Comparison of ENCODE assay signal across 8 cellular contexts in genomic region chr10:132434405-132435005, GRCh38. TPM values are rescaled to one million over a fixed set of nuclear protein-coding genes. Genes with fewer than 3 reads are reported as not detected.
A peak's percentile ranks its signal among the peaks of the same experiment; 100 is the strongest.
DNase-seq lines count a peak whose midpoint lies in the region; ATAC-seq and TF ChIP-seq lines count a peak whose summit lies in the region.

No MANE protein-coding gene starts in this region.

- peak overlapping the region; percentile 66 to 68 for H3K4me3 Mint-ChIP-seq in stimulated activated naive CD8-positive, alpha-beta T cell treated with anti-CD3 and anti-CD28 coated beads, Interleukin-15, amount 100 ng/mL, for 72 hours

- H3K9me3 Mint-ChIP-seq in stimulated activated naive CD8-positive, alpha-beta T cell treated with anti-CD3 and anti-CD28 coated beads, Interleukin-15, amount 100 ng/mL, for 72 hours: no peaks in the 10 kb centered on the region

- H3K27me3 Mint-ChIP-seq in stimulated activated naive CD8-positive, alpha-beta T cell treated with anti-CD3 and anti-CD28 coated beads, Interleukin-15, amount 100 ng/mL, for 72 hours: no peaks in the 10 kb centered on the region

- no peak for TF ChIP-seq CTCF in VCaP (conservative IDR thresholded peaks at IDR 0.05)

- ATAC-seq in Right ventricle myocardium superior (ENCODE audit: poor library complexity) (peak; percentile 45), HG03520 (IDR thresholded peaks at IDR 0.05; ENCODE audit: unreplicated experiment) (no peak), HG02588 (IDR thresholded peaks at IDR 0.05; ENCODE audit: unreplicated experiment) (no peak)
- ATAC-seq in stimulated activated naive CD8-positive, alpha-beta T cell treated with anti-CD3 and anti-CD28 coated beads, Interleukin-15, amount 100 ng/mL, for 72 hours: peak; percentile 70

- H3K27ac ChIP-seq in VCaP: 0 out of 2 replicates have a peak overlapping the region, but pooled peaks have one; percentile 8

- peaks cover 5% of the 10 kb centered on the region for H3K4me1 Mint-ChIP-seq in stimulated activated naive CD8-positive, alpha-beta T cell treated with anti-CD3 and anti-CD28 coated beads, Interleukin-15, amount 100 ng/mL, for 72 hours

- intact Hi-C loops in Right ventricle myocardium superior (cut with DNase I): no loop called here

- DNase-seq in activated CD8-positive, alpha-beta memory T cell treated with anti-CD3 and anti-CD28 coated beads for 24 hours: peak; percentile 84
- no peak for DNase-seq in activated CD8-positive, alpha-beta memory T cell treated with anti-CD3 and anti-CD28 coated beads, Interleukin-2, amount 50 U/mL, for 48 hours
- DNase-seq in Right ventricle myocardium superior (peak; percentile 83), COR-L47 (lab: John Stamatoyannopoulos, UW) (no peak)
- peak in 1 of 2 donors; percentile 66 for DNase-seq in stimulated activated naive CD8-positive, alpha-beta T cell treated with anti-CD3 and anti-CD28 coated beads, Interleukin-15, amount 100 ng/mL, for 72 hours

- peak overlapping the region in 1 of 2 donors; percentile 77 for H3K27ac Mint-ChIP-seq in stimulated activated naive CD8-positive, alpha-beta T cell treated with anti-CD3 and anti-CD28 coated beads, Interleukin-15, amount 100 ng/mL, for 72 hours

RNA-seq across cellular contexts. Expression of gene PWWP2B, which starts 37.5 kb away (rescaled TPM):
- total RNA-seq in Right ventricle myocardium superior: 23.0 TPM

Comparison
In these comparisons a context has a peak if more than half of its experiments do, and no peak if none do; other contexts are left out.
1. DNase-seq: peak in activated CD8-positive, alpha-beta memory T cell treated with anti-CD3 and anti-CD28 coated beads for 24 hours (single experiment) and Right ventricle myocardium superior (single experiment); none in activated CD8-positive, alpha-beta memory T cell treated with anti-CD3 and anti-CD28 coated beads, Interleukin-2, amount 50 U/mL, for 48 hours (single experiment) and COR-L47 (single experiment).
2. ATAC-seq: peak in Right ventricle myocardium superior (single experiment) and stimulated activated naive CD8-positive, alpha-beta T cell treated with anti-CD3 and anti-CD28 coated beads, Interleukin-15, amount 100 ng/mL, for 72 hours (single experiment); none in HG03520 (single experiment) and HG02588 (single experiment).